In genomic region chr20:51594999-51595532, GRCh38 we compare ENCODE assay signal across 8 cellular contexts. TPM values are rescaled to one million over a fixed set of nuclear protein-coding genes. Genes with fewer than 3 reads are reported as not detected.
A peak's percentile ranks its signal among the peaks of the same experiment; 100 is the strongest.
DNase-seq lines count a peak whose midpoint lies in the region; ATAC-seq and TF ChIP-seq lines count a peak whose summit lies in the region.

No MANE protein-coding gene starts in this region.

- H3K27me3 ChIP-seq in PC-9 (ENCODE audit: insufficient read depth, low read depth), result no peaks in the 10 kb centered on the region

- POLR2A ChIA-PET in PC-9 (lab: Charles Lee; ENCODE audit: unreplicated experiment), result interaction anchor here (0.6 kb wide), 1 partner anchor 9 kb away, joined by 7 read pairs; no protein-coding TSS in a partner anchor

- no peaks in the 10 kb centered on the region for H3F3A ChIP-seq in PC-9 (ENCODE audit: insufficient read depth, low read depth)

- peak; percentile 90 for ATAC-seq in GM21619 (IDR thresholded peaks at IDR 0.05; ENCODE audit: unreplicated experiment)
- ATAC-seq in esophagus mucosa, result peak; percentile 89
- ATAC-seq in natural killer cell, result peak; percentile 87 to 99 (median 99)
- peak; percentile 97 for ATAC-seq in stimulated activated naive B cell treated with anti-CD40 and anti-IgM and Interleukin-4, amounts not matched to agents 10 μg/mL and 1 μg/mL and 100 μg/mL, for 72 hours (replicated peaks)

- H3K27ac Mint-ChIP-seq in natural killer cell, result peak overlapping the region; percentile 45 to 69
- no peak overlapping the region for H3K27ac Mint-ChIP-seq in stimulated activated naive B cell treated with anti-CD40 and anti-IgM and Interleukin-4, amounts not matched to agents 10 μg/mL and 1 μg/mL and 100 μg/mL, for 72 hours

- no peak overlapping the region for H3K4me3 ChIP-seq in Jurkat, Clone E6-1 (ENCODE audit: low read length)
- H3K4me3 ChIP-seq in PC-9, result no peak overlapping the region

- H4K20me1 ChIP-seq in PC-9 (ENCODE audit: insufficient read depth), result no peaks in the 10 kb centered on the region

- no peak overlapping the region for H2AFZ ChIP-seq in PC-9

- TF ChIP-seq CTCF in PC-9 (conservative IDR thresholded peaks at IDR 0.05) (peak; percentile 93), natural killer cell (IDR thresholded peaks at IDR 0.05) (peak; percentile 88)

- peak overlapping the region; percentile 43 for H3K4me2 ChIP-seq in PC-9

- peaks cover 9 to 21% of the 10 kb centered on the region in 2 donors for H3K4me1 Mint-ChIP-seq in natural killer cell
- peaks cover 9 to 19% of the 10 kb centered on the region in 2 donors for H3K4me1 Mint-ChIP-seq in stimulated activated naive B cell treated with anti-CD40 and anti-IgM and Interleukin-4, amounts not matched to agents 10 μg/mL and 1 μg/mL and 100 μg/mL, for 72 hours

- no peaks in the 10 kb centered on the region for H3K27me3 Mint-ChIP-seq in natural killer cell (ENCODE audit: low read depth in 2 of 2)
- peaks cover 26 to 43% of the 10 kb centered on the region in 2 donors for H3K27me3 Mint-ChIP-seq in stimulated activated naive B cell treated with anti-CD40 and anti-IgM and Interleukin-4, amounts not matched to agents 10 μg/mL and 1 μg/mL and 100 μg/mL, for 72 hours

- H3K36me3 Mint-ChIP-seq in natural killer cell, result no peaks in the 10 kb centered on the region
- H3K36me3 Mint-ChIP-seq in stimulated activated naive B cell treated with anti-CD40 and anti-IgM and Interleukin-4, amounts not matched to agents 10 μg/mL and 1 μg/mL and 100 μg/mL, for 72 hours, result no peaks in the 10 kb centered on the region

- no peaks in the 10 kb centered on the region for H3K36me3 ChIP-seq in PC-9 (ENCODE audit: low read depth)

- no peaks in the 10 kb centered on the region for H3K9me3 Mint-ChIP-seq in natural killer cell
- H3K9me3 Mint-ChIP-seq in stimulated activated naive B cell treated with anti-CD40 and anti-IgM and Interleukin-4, amounts not matched to agents 10 μg/mL and 1 μg/mL and 100 μg/mL, for 72 hours, result peaks cover 0 to 1% of the 10 kb centered on the region in 2 donors

- no peaks in the 10 kb centered on the region for H3K79me2 ChIP-seq in PC-9 (ENCODE audit: low read depth)

- CTCF ChIA-PET in PC-9 (lab: Charles Lee), result interaction anchor here (0.6 to 2.0 kb wide), 11 partner anchors 20 to 636 kb away, joined by 3 to 21 read pairs (median 4); partner anchors contain the start of gene NFATC2

- H3K4me1 ChIP-seq in PC-9 (replicated peaks; ENCODE audit: insufficient read depth), result peaks cover 10% of the 10 kb centered on the region

- H3K4me3 Mint-ChIP-seq in natural killer cell, result peak overlapping the region; percentile 65
- peak overlapping the region in 1 of 2 donors; percentile 53 for H3K4me3 Mint-ChIP-seq in stimulated activated naive B cell treated with anti-CD40 and anti-IgM and Interleukin-4, amounts not matched to agents 10 μg/mL and 1 μg/mL and 100 μg/mL, for 72 hours

- no peaks in the 10 kb centered on the region for H3K9me2 ChIP-seq in PC-9 (ENCODE audit: insufficient read depth)

- H3K27ac ChIP-seq in PC-9, result no peak overlapping the region

- no peaks in the 10 kb centered on the region for H3K9me3 ChIP-seq in PC-9 (ENCODE audit: insufficient read depth, low read depth)

- DNase-seq in DMS114 treated with DMSO at 0.1 percent for 48 hours (lab: John Stamatoyannopoulos, UW; ENCODE audit: unreplicated experiment) (peak; percentile 85), PC-9 (peak; percentile 71 to 79), activated T-cell treated with anti-CD3 and anti-CD28 coated beads for 24 hours (ENCODE audit: low read depth) (peak; percentile 75), natural killer cell (peak; percentile 62)
- DNase-seq in Jurkat, Clone E6-1 (ENCODE audit: low read depth, low spot score), result peak; percentile 76
- DNase-seq in stimulated activated naive B cell treated with anti-CD40 and anti-IgM and Interleukin-4, amounts not matched to agents 10 μg/mL and 1 μg/mL and 100 μg/mL, for 72 hours, result peak; percentile 73

- no TSS peak for BruUV-seq in PC-9 (replicated peaks; lab: Mats Ljungman, UMichigan)

- intact Hi-C loops in PC-9 (cut with micrococcal nuclease; ENCODE audit: unreplicated experiment) (loop anchor here (1.0 kb wide), 4 partner anchors 209 to 608 kb away; no protein-coding TSS in a partner anchor), natural killer cell (cut with micrococcal nuclease) (loop anchor here (1.0 to 10.0 kb wide), 3 partner anchors 209 to 380 kb away; no protein-coding TSS in a partner anchor)

RNA-seq across cellular contexts. Expression of gene NFATC2, which starts 52.5 kb away (rescaled TPM):
- polyA plus RNA-seq in Jurkat, Clone E6-1 (2012; ENCODE audit: insufficient read depth, insufficient read length), result 11.8 TPM
- total RNA-seq in PC-9 (2021) (6.3 and 6.8 TPM in 2 replicates), esophagus mucosa (0.76 TPM), natural killer cell (100 to 1,000 TPM; 141 to 195 (median 160) TPM)

Comparison
In these comparisons a context has a peak if more than half of its experiments do, and no peak if none do; other contexts are left out.
1. RNA of gene NFATC2, which starts 52.5 kb away (total RNA-seq): 141 to 195 TPM in natural killer cell; 6.3 to 6.8 TPM in PC-9 and 0.76 TPM in esophagus mucosa (single experiment); every median in the first group is over 10 times any median in the second.
2. Peak in every context shown above with its lines, with median percentiles within 50 percentile points of each other: DNase-seq and ATAC-seq.